ENCODE assay signal across 10 cellular contexts in the genomic region with DNA sequence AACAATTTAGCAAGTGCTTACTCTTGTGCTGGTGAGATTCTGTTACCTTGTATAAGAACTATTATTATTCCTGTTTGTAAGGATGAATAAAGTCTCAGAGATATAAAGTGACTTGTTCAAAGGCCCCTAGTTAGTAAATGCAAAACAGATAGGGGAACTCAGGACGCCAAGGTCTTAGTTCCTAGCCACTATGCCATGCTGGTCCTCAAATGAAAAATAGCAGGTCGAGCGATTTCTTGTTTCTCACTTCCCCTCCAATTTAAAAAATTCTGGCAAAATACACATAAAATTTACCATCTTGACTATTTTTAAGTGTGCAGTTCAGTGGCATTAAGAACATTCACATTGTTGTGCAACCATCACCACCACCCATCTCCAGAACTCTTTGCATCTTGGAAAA. TPM values are rescaled to one million over a fixed set of nuclear protein-coding genes. Genes with fewer than 3 reads are reported as not detected.
DNase-seq lines count a peak whose midpoint lies in the region; ATAC-seq and TF ChIP-seq lines count a peak whose summit lies in the region.
"Had no signal": no experiment of that assay in that cellular context is flagged by ENCODE, and none has a peak within 500 bp of the region (broad histone marks: within the 10 kb centered on the region; RNA-seq: fewer than 3 reads in every experiment).

No MANE protein-coding gene starts in this region.

- in situ Hi-C loops in GM23248 (cut with MboI): no loop called here
- in situ Hi-C loops in Panc1 (cut with HindIII; ENCODE audit: low pct_unique_long_range_greater_than_20kb, low sequenced_read_pairs): no loop called here

- TSS peak; percentile 85 for BruUV-seq in Panc1 (replicated peaks; lab: Mats Ljungman, UMichigan)

- CTCF ChIA-PET in Panc1 (lab: Charles Lee): no interaction called here

- peaks cover 38% of the 10 kb centered on the region for H3K79me2 ChIP-seq in GM23248 (ENCODE audit: insufficient read depth)

- H3K36me3 ChIP-seq in GM23248 (ENCODE audit: low read depth) (no peaks in the 10 kb centered on the region), Panc1 (ENCODE audit: control insufficient read depth, insufficient read depth, low read length) (peaks cover 5% of the 10 kb centered on the region; the same call in 1 of the 2 replicates), sigmoid colon (no peaks in the 10 kb centered on the region), body of pancreas (replicated peaks in 1 of 2; ENCODE audit: insufficient read depth in 1 of 2, low read depth in 2 of 2) (no peaks in the 10 kb centered on the region)

- intact Hi-C loops in Panc1 (cut with micrococcal nuclease; ENCODE audit: unreplicated experiment): no loop called here
- intact Hi-C loops in sigmoid colon (cut with DNase I): no loop called here
- intact Hi-C loops in body of pancreas (cut with DNase I): no loop called here

- WGBS in GM23248 (ENCODE audit: low coverage in 1 of 2, low lambda C conversion rate in 2 of 2, missing lambda C conversion rate in 2 of 2), 2 experiments: 65 to 66% methylated on average over 3 of the region's 3 CpGs
- WGBS in sigmoid colon, 2 donors: 52 to 62% methylated on average over 3 of the region's 3 CpGs
- 53 to 62% methylated on average over 3 of the region's 3 CpGs for WGBS in body of pancreas, 2 donors

- H3K4me3 ChIP-seq in GM23248: peak overlapping the region; percentile 98
- peak overlapping the region; percentile 65 to 89 for H3K4me3 ChIP-seq in Panc1 (ENCODE audit: low read depth in 2 of 2, low read length in 2 of 2)
- peak overlapping the region; percentile 99 for H3K4me3 ChIP-seq in epithelial cell of esophagus (ENCODE audit: low read length)
- peak overlapping the region in 3 of 4 donors; percentile 72 to 77 (median 76) for H3K4me3 ChIP-seq in sigmoid colon
- H3K4me3 ChIP-seq in body of pancreas: peak overlapping the region in 1 of 2 donors; percentile 40

- POLR2A ChIA-PET in Panc1 (lab: Charles Lee): interaction anchor here (0.5 kb wide), 1 partner anchor 17 kb away, joined by 3 read pairs; no protein-coding TSS in a partner anchor

- H3K27ac ChIP-seq in GM23248: no peak overlapping the region
- H3K27ac ChIP-seq in Panc1 (ENCODE audit: low read length): peak overlapping the region; percentile 83
- peak overlapping the region; percentile 90 to 97 (median 94) for H3K27ac ChIP-seq in sigmoid colon
- peak overlapping the region in 1 of 4 donors; percentile 91 for H3K27ac ChIP-seq in body of pancreas

- H3F3A ChIP-seq in GM23248 (ENCODE audit: insufficient read depth): peaks cover 15% of the 10 kb centered on the region

- no peak for DNase-seq in GM23248
- DNase-seq in Panc1 (ENCODE audit: low read depth, low spot score): no peak
- DNase-seq in epithelial cell of esophagus (ENCODE audit: low read depth): no peak
- no peak for DNase-seq in sigmoid colon
- DNase-seq in glomerular visceral epithelial cell (ENCODE audit: extremely low spot score): no peak
- no peak for DNase-seq in body of pancreas
- DNase-seq: NCI-H345 had no signal

- no peaks in the 10 kb centered on the region for H3K9me2 ChIP-seq in GM23248 (ENCODE audit: insufficient read depth)

- peak overlapping the region; percentile 97; the same call in 1 of the 2 replicates for H2AFZ ChIP-seq in GM23248

- no peaks in the 10 kb centered on the region for H3K27me3 ChIP-seq in GM23248 (replicated peaks; ENCODE audit: insufficient read depth)
- H3K27me3 ChIP-seq in Panc1 (ENCODE audit: control insufficient read depth, insufficient read depth, low read length): no peaks in the 10 kb centered on the region
- H3K27me3 ChIP-seq in sigmoid colon: no peaks in the 10 kb centered on the region
- H3K27me3 ChIP-seq in body of pancreas: no peaks in the 10 kb centered on the region

- TF ChIP-seq POLR2A in sigmoid colon (IDR thresholded peaks at IDR 0.05): no peak
- no peak for TF ChIP-seq POLR2A in body of pancreas (IDR thresholded peaks at IDR 0.05)
- TF ChIP-seq POLR2A in GM18505 (IDR thresholded peaks at IDR 0.05; ENCODE audit: borderline replicate concordance, extremely low read depth, insufficient read depth, insufficient read length): no peak

- H3K9me3 ChIP-seq in GM23248 (ENCODE audit: low read depth): no peaks in the 10 kb centered on the region
- H3K9me3 ChIP-seq in Panc1 (ENCODE audit: control insufficient read depth, insufficient read depth, low read depth, low read length): no peaks in the 10 kb centered on the region
- H3K9me3 ChIP-seq in sigmoid colon: no peaks in the 10 kb centered on the region
- no peaks in the 10 kb centered on the region for H3K9me3 ChIP-seq in body of pancreas

- TF ChIP-seq CTCF in Panc1 (IDR thresholded peaks at IDR 0.05): no peak
- TF ChIP-seq CTCF in epithelial cell of esophagus (IDR thresholded peaks at IDR 0.05; ENCODE audit: insufficient read depth, low read depth, low read length, missing control alignments): no peak
- TF ChIP-seq CTCF in sigmoid colon (IDR thresholded peaks at IDR 0.05): no peak
- TF ChIP-seq CTCF in body of pancreas (IDR thresholded peaks at IDR 0.05): no peak

- no peaks in the 10 kb centered on the region for H4K20me1 ChIP-seq in GM23248 (ENCODE audit: insufficient read depth)

- H3K4me1 ChIP-seq in GM23248 (ENCODE audit: insufficient read depth) (peaks cover 18% of the 10 kb centered on the region), Panc1 (ENCODE audit: control insufficient read depth, insufficient read depth, low read length) (peaks cover 24% of the 10 kb centered on the region), sigmoid colon (peaks cover 0 to 14% (median 12%) of the 10 kb centered on the region in 4 donors), body of pancreas (peaks cover 10% of the 10 kb centered on the region)

- peak overlapping the region; percentile 99 for H3K4me2 ChIP-seq in GM23248 (ENCODE audit: unreplicated experiment)

- TF ChIP-seq EP300 in sigmoid colon (IDR thresholded peaks at IDR 0.05): no peak

- ATAC-seq in Panc1 (no peak), body of pancreas (no peak), GM18505 (IDR thresholded peaks at IDR 0.05; ENCODE audit: unreplicated experiment) (no peak), HG03108 (IDR thresholded peaks at IDR 0.05; ENCODE audit: unreplicated experiment) (no peak)

- peak overlapping the region; percentile 83 for H3K9ac ChIP-seq in GM23248

RNA-seq across cellular contexts. Expression of gene TECR, which starts 1.1 kb away (rescaled TPM):
- total RNA-seq in GM23248 (2014; rRNA removed; shearing (Covaris generic)): 38.8 and 40.1 TPM in 2 replicates
- 129 and 132 TPM in 2 replicates for polyA plus RNA-seq in GM23248 (2016; fragmentation: Nextera tagmentation; extraction: Ambion mirVana)
- total RNA-seq in Panc1 (2021; ENCODE audit: unreplicated experiment): 233 TPM
- 250 TPM for polyA plus RNA-seq in Panc1 (2012; ENCODE audit: insufficient read length)
- total RNA-seq in sigmoid colon: 10 to 100 TPM; 20.6 to 34.2 (median 30.0) TPM
- 100 to 1,000 TPM in 1 of 3 donors, 10 to 100 TPM in 2; 32.4 to 139 (median 37.2) TPM for polyA plus RNA-seq in sigmoid colon
- total RNA-seq in body of pancreas: 10 to 100 TPM; 26.2 to 28.7 TPM

RNA-seq across cellular contexts. Expression of gene DNAJB1, which starts 12.3 kb away (rescaled TPM):
- total RNA-seq in GM23248 (2014; rRNA removed; shearing (Covaris generic)): 82.5 and 101 TPM in 2 replicates
- polyA plus RNA-seq in GM23248 (2016; fragmentation: Nextera tagmentation; extraction: Ambion mirVana) (124 and 127 TPM in 2 replicates), sigmoid colon (100 to 1,000 TPM in 1 of 3 donors, 10 to 100 TPM in 2; 70.9 to 118 (median 77.6) TPM)
- total RNA-seq in Panc1 (2021; ENCODE audit: unreplicated experiment) (149 TPM), sigmoid colon (10 to 100 TPM; 44.6 to 69.3 (median 51.9) TPM), body of pancreas (10 to 100 TPM; 24.4 to 33.2 TPM)
- 101 TPM for polyA plus RNA-seq in Panc1 (2012; ENCODE audit: insufficient read length)

RNA-seq across cellular contexts. Expression of gene GIPC1, which starts 34.6 kb away (rescaled TPM):
- 143 and 173 TPM in 2 replicates for total RNA-seq in GM23248 (2014; rRNA removed; shearing (Covaris generic))
- polyA plus RNA-seq in GM23248 (2016; fragmentation: Nextera tagmentation; extraction: Ambion mirVana) (106 and 112 TPM in 2 replicates), sigmoid colon (100 to 1,000 TPM; 344 to 378 (median 351) TPM)
- total RNA-seq in Panc1 (2021; ENCODE audit: unreplicated experiment) (160 TPM), sigmoid colon (10 to 100 TPM; 65.1 to 97.7 (median 68.5) TPM), body of pancreas (100 to 1,000 TPM in 1 of 2 donors, 10 to 100 TPM in 1; 34.5 to 120 TPM)
- 339 TPM for polyA plus RNA-seq in Panc1 (2012; ENCODE audit: insufficient read length)

RNA-seq across cellular contexts. Expression of gene NDUFB7, which starts 41.4 kb away (rescaled TPM):
- 186 and 244 TPM in 2 replicates for total RNA-seq in GM23248 (2014; rRNA removed; shearing (Covaris generic))
- 316 and 336 TPM in 2 replicates for polyA plus RNA-seq in GM23248 (2016; fragmentation: Nextera tagmentation; extraction: Ambion mirVana)
- total RNA-seq in Panc1 (2021; ENCODE audit: unreplicated experiment): 180 TPM
- 341 TPM for polyA plus RNA-seq in Panc1 (2012; ENCODE audit: insufficient read length)
- 100 to 1,000 TPM; 475 to 652 (median 564) TPM for total RNA-seq in sigmoid colon
- polyA plus RNA-seq in sigmoid colon: 100 to 1,000 TPM; 601 to 853 (median 808) TPM
- 100 to 1,000 TPM; 121 to 206 TPM for total RNA-seq in body of pancreas

RNA-seq across cellular contexts. Expression of gene CLEC17A, which starts 52.4 kb away (rescaled TPM):
- not detected in 2 replicates for total RNA-seq in GM23248 (2014; rRNA removed; shearing (Covaris generic))
- polyA plus RNA-seq in GM23248 (2016; fragmentation: Nextera tagmentation; extraction: Ambion mirVana): not detected in 2 replicates
- total RNA-seq in Panc1 (2021; ENCODE audit: unreplicated experiment): not detected
- polyA plus RNA-seq in Panc1 (2012; ENCODE audit: insufficient read length): not detected
- total RNA-seq in sigmoid colon: not detected
- polyA plus RNA-seq in sigmoid colon: 10 to 100 TPM in 1 of 3 donors, not detected in 2; 13.7 TPM
- not detected for total RNA-seq in body of pancreas
- total RNA-seq: cerebellum had no signal
